In genomic region chr10:45470098-45471012, GRCh38 we compare ENCODE assay signal across 7 cellular contexts.
DNase-seq lines count a peak whose midpoint lies in the region; ATAC-seq and TF ChIP-seq lines count a peak whose summit lies in the region.

No MANE protein-coding gene starts in this region.

- CTCF ChIA-PET in activated CD4-positive, alpha-beta T cell treated with anti-CD3 and anti-CD28 coated beads, Interleukin-2, amount 10 ng/mL, durations not matched to agents 7 days and 5 days (lab: Charles Lee) = no interaction called here

- no peaks in the 10 kb centered on the region for H3K36me3 ChIP-seq in tibial artery

- peak overlapping the region; percentile 78 for H3K27ac Mint-ChIP-seq in activated CD4-positive, alpha-beta T cell treated with anti-CD3 and anti-CD28 coated beads, Interleukin-2, amount 10 ng/mL, durations not matched to agents 7 days and 5 days
- H3K27ac Mint-ChIP-seq in progenitor cell of endocrine pancreas = peak overlapping the region; percentile 47

- H3K27me3 ChIP-seq in HL-60 (ENCODE audit: insufficient read depth, poor library complexity, severe bottlenecking) (no peaks in the 10 kb centered on the region), tibial artery (no peaks in the 10 kb centered on the region)

- peak overlapping the region; percentile 3 for H3K4me3 Mint-ChIP-seq in activated CD4-positive, alpha-beta T cell treated with anti-CD3 and anti-CD28 coated beads, Interleukin-2, amount 10 ng/mL, durations not matched to agents 7 days and 5 days
- H3K4me3 Mint-ChIP-seq in progenitor cell of endocrine pancreas (ENCODE audit: low read depth) = no peak overlapping the region

- no peaks in the 10 kb centered on the region for H3K27me3 Mint-ChIP-seq in activated CD4-positive, alpha-beta T cell treated with anti-CD3 and anti-CD28 coated beads, Interleukin-2, amount 10 ng/mL, durations not matched to agents 7 days and 5 days
- H3K27me3 Mint-ChIP-seq in progenitor cell of endocrine pancreas = no peaks in the 10 kb centered on the region

- H3K36me3 Mint-ChIP-seq in activated CD4-positive, alpha-beta T cell treated with anti-CD3 and anti-CD28 coated beads, Interleukin-2, amount 10 ng/mL, durations not matched to agents 7 days and 5 days (ENCODE audit: low read depth) = no peaks in the 10 kb centered on the region
- H3K36me3 Mint-ChIP-seq in progenitor cell of endocrine pancreas (ENCODE audit: insufficient read depth) = no peaks in the 10 kb centered on the region

- H3K9me3 ChIP-seq in tibial artery = no peaks in the 10 kb centered on the region

- no peak overlapping the region for H3K4me3 ChIP-seq in HL-60 (replicated peaks; ENCODE audit: insufficient read depth, low read length)
- H3K4me3 ChIP-seq in tibial artery = no peak overlapping the region

- peaks cover 0 to 17% (median 6%) of the 10 kb centered on the region in 4 donors for H3K4me1 ChIP-seq in tibial artery

- POLR2A ChIA-PET in activated CD4-positive, alpha-beta T cell treated with anti-CD3 and anti-CD28 coated beads, Interleukin-2, amount 10 ng/mL, durations not matched to agents 7 days and 5 days (lab: Charles Lee) = no interaction called here

- peaks cover 28% of the 10 kb centered on the region for H3K4me1 Mint-ChIP-seq in activated CD4-positive, alpha-beta T cell treated with anti-CD3 and anti-CD28 coated beads, Interleukin-2, amount 10 ng/mL, durations not matched to agents 7 days and 5 days
- H3K4me1 Mint-ChIP-seq in progenitor cell of endocrine pancreas (ENCODE audit: low read depth) = peaks cover 31% of the 10 kb centered on the region

- no peak for TF ChIP-seq CTCF in HL-60 (IDR thresholded peaks at IDR 0.05; ENCODE audit: insufficient read depth, low read length)
- TF ChIP-seq CTCF in progenitor cell of endocrine pancreas (IDR thresholded peaks at IDR 0.05; ENCODE audit: unreplicated experiment) = no peak
- TF ChIP-seq CTCF in tibial artery (IDR thresholded peaks at IDR 0.05) = no peak

- no peaks in the 10 kb centered on the region for H3K9me3 Mint-ChIP-seq in activated CD4-positive, alpha-beta T cell treated with anti-CD3 and anti-CD28 coated beads, Interleukin-2, amount 10 ng/mL, durations not matched to agents 7 days and 5 days
- H3K9me3 Mint-ChIP-seq in progenitor cell of endocrine pancreas (ENCODE audit: low read depth) = no peaks in the 10 kb centered on the region

- H3K27ac ChIP-seq in HL-60 (replicated peaks) (peak overlapping the region; percentile 43), epithelial cell of prostate (no peak overlapping the region), tibial artery (no peak overlapping the region)

- ATAC-seq in GM18873 (IDR thresholded peaks at IDR 0.05; ENCODE audit: low FRiP score, unreplicated experiment) = no peak

- intact Hi-C loops in tibial artery (cut with DNase I; ENCODE audit: low total_unique reads) = no loop called here

- peak in 1 of 2 experiments; percentile 69 for DNase-seq in HL-60 (ENCODE audit: low read depth in 1 of 2, low spot score in 1 of 2)
- DNase-seq in activated CD4-positive, alpha-beta T cell treated with anti-CD3 and anti-CD28 coated beads, Interleukin-2, amount 10 ng/mL, durations not matched to agents 7 days and 5 days = peak; percentile 73
- peak; percentile 22 for DNase-seq in epithelial cell of prostate (ENCODE audit: low read depth, low spot score)
- DNase-seq in progenitor cell of endocrine pancreas (ENCODE audit: low spot score, unreplicated experiment) = no peak
- DNase-seq in tibial artery = no peak
- DNase-seq in NCI-H2227 (lab: John Stamatoyannopoulos, UW; ENCODE audit: unreplicated experiment) = no peak

Comparison
In these comparisons a context has a peak if more than half of its experiments do, and no peak if none do; other contexts are left out.
1. DNase-seq: peak in activated CD4-positive, alpha-beta T cell treated with anti-CD3 and anti-CD28 coated beads, Interleukin-2, amount 10 ng/mL, durations not matched to agents 7 days and 5 days (single experiment) and epithelial cell of prostate (single experiment); none in progenitor cell of endocrine pancreas (single experiment), tibial artery (0 of 2) and NCI-H2227 (single experiment).